In genomic region chr11:63804259-63804658, GRCh38 we compare ENCODE assay signal across 19 cellular contexts. TPM values are rescaled to one million over a fixed set of nuclear protein-coding genes. Genes with fewer than 3 reads are reported as not detected.
DNase-seq lines count a peak whose midpoint lies in the region; ATAC-seq and TF ChIP-seq lines count a peak whose summit lies in the region.
"Had no signal": no experiment of that assay in that cellular context is flagged by ENCODE, and none has a peak within 500 bp of the region (broad histone marks: within the 10 kb centered on the region; RNA-seq: fewer than 3 reads in every experiment).

No MANE protein-coding gene starts in this region.

- no peaks in the 10 kb centered on the region for H3K36me3 Mint-ChIP-seq in activated T-cell treated with anti-CD3 and anti-CD28 coated beads, Interleukin-2, amount 50 U/mL, for 4 hours (ENCODE audit: insufficient read depth)
- H3K36me3 Mint-ChIP-seq: stimulated activated effector memory CD8-positive, alpha-beta T cell treated with anti-CD3 and anti-CD28 coated beads, Interleukin-12 subunit alpha, Interleukin-12 subunit beta, amount 100 ng/mL, for 72 hours; T-cell had no signal

- no CpG with 5 or more reads among the region's 6 CpGs for WGBS in trophoblast cell (ENCODE audit: extremely low coverage, insufficient coverage, insufficient read length)

- TF ChIP-seq CTCF in PC-3 (conservative IDR thresholded peaks at IDR 0.05; ENCODE audit: low read depth, low read length) (no peak), left ventricle myocardium inferior (IDR thresholded peaks at IDR 0.05; ENCODE audit: borderline replicate concordance) (no peak)

- H2BK12ac ChIP-seq in trophoblast cell (ENCODE audit: low read length): no peak overlapping the region

- H2AFZ ChIP-seq in PC-3 (ENCODE audit: low read length) (peak overlapping the region; percentile 9; the same call in 1 of the 2 replicates), trophoblast cell (ENCODE audit: insufficient read depth, low read length, poor library complexity) (no peak overlapping the region)
- H2AFZ ChIP-seq: neural progenitor cell had no signal

- intact Hi-C loops in PC-3 (cut with micrococcal nuclease): no loop called here
- intact Hi-C loops in left ventricle myocardium inferior (cut with micrococcal nuclease): no loop called here

- no peak overlapping the region for H3K4ac ChIP-seq in trophoblast cell (ENCODE audit: low read depth, low read length)

- H3K23ac ChIP-seq in trophoblast cell (ENCODE audit: low read length): no peak overlapping the region

- H3K18ac ChIP-seq in trophoblast cell (ENCODE audit: low read length): no peak overlapping the region

- H2AK5ac ChIP-seq in trophoblast cell (ENCODE audit: low read length): no peak overlapping the region

- H2BK120ac ChIP-seq in trophoblast cell (ENCODE audit: insufficient read depth, low read length, poor library complexity): no peak overlapping the region

- H3K9me3 ChIP-seq in PC-3 (ENCODE audit: low read length): no peaks in the 10 kb centered on the region
- H3K9me3 ChIP-seq in trophoblast cell (ENCODE audit: insufficient read depth, low read depth, low read length): no peaks in the 10 kb centered on the region
- no peaks in the 10 kb centered on the region for H3K9me3 ChIP-seq in left ventricle myocardium inferior (replicated peaks)

- H4K20me1 ChIP-seq in PC-3 (ENCODE audit: low read length): no peaks in the 10 kb centered on the region

- H3K4me2 ChIP-seq in PC-3 (ENCODE audit: low read length): peak overlapping the region; percentile 58
- H3K4me2 ChIP-seq in trophoblast cell (ENCODE audit: low read length): no peak overlapping the region
- H3K4me2 ChIP-seq: neural progenitor cell had no signal

- H3K4me3 ChIP-seq in PC-3 (ENCODE audit: low read length) (no peak overlapping the region), trophoblast cell (ENCODE audit: low read depth, low read length) (no peak overlapping the region), left ventricle myocardium inferior (no peak overlapping the region)
- H3K4me3 ChIP-seq: neural progenitor cell had no signal

- H3K36me3 ChIP-seq in PC-3 (ENCODE audit: low read depth, low read length) (no peaks in the 10 kb centered on the region), trophoblast cell (ENCODE audit: control insufficient read depth in 1 of 2, insufficient read depth in 2 of 2, low read length in 2 of 2) (no peaks in the 10 kb centered on the region), left ventricle myocardium inferior (no peaks in the 10 kb centered on the region)
- H3K36me3 ChIP-seq: neural progenitor cell had no signal

- no peak overlapping the region for H4K8ac ChIP-seq in trophoblast cell (ENCODE audit: low read depth, low read length)

- H4K12ac ChIP-seq in trophoblast cell (ENCODE audit: low read depth, low read length): no peak overlapping the region

- H4K91ac ChIP-seq in trophoblast cell (ENCODE audit: low read depth, low read length): no peak overlapping the region

- H3K27ac ChIP-seq in PC-3 (ENCODE audit: low read length): peak overlapping the region; percentile 85
- H3K27ac ChIP-seq in epithelial cell of prostate: peak overlapping the region; percentile 57
- no peak overlapping the region for H3K27ac ChIP-seq in trophoblast cell (ENCODE audit: low read depth, low read length)
- no peak overlapping the region for H3K27ac ChIP-seq in left ventricle myocardium inferior (replicated peaks)
- H3K27ac ChIP-seq: neural progenitor cell had no signal

- H3K9me2 ChIP-seq in PC-3 (replicated peaks; ENCODE audit: low read length): no peaks in the 10 kb centered on the region

- H3K27me3 ChIP-seq in PC-3 (ENCODE audit: low read length) (no peaks in the 10 kb centered on the region), trophoblast cell (ENCODE audit: insufficient read depth, low read length) (no peaks in the 10 kb centered on the region), left ventricle myocardium inferior (ENCODE audit: low read depth) (no peaks in the 10 kb centered on the region)
- H3K27me3 ChIP-seq: neural progenitor cell had no signal

- H3K4me1 ChIP-seq in PC-3 (ENCODE audit: insufficient read depth, low read length) (peaks cover 32% of the 10 kb centered on the region), trophoblast cell (ENCODE audit: control insufficient read depth in 1 of 2, insufficient read depth in 2 of 2, low read length in 2 of 2) (peaks cover 14 to 28% of the 10 kb centered on the region in 2 experiments), left ventricle myocardium inferior (peaks cover 19% of the 10 kb centered on the region)
- H3K4me1 ChIP-seq: neural progenitor cell had no signal

- H2BK5ac ChIP-seq in trophoblast cell (ENCODE audit: low read depth, low read length, poor library complexity): no peak overlapping the region

- H3K14ac ChIP-seq in trophoblast cell (ENCODE audit: low read length): no peak overlapping the region

- H3F3A ChIP-seq in PC-3 (ENCODE audit: low read length, unreplicated experiment): no peaks in the 10 kb centered on the region

- POLR2A ChIA-PET in PC-3 (lab: Charles Lee; ENCODE audit: unreplicated experiment): interaction anchor here (0.6 kb wide), 1 partner anchor 164 kb away, joined by 3 read pairs; no protein-coding TSS in a partner anchor

- H3K9ac ChIP-seq in PC-3 (ENCODE audit: low read length): no peak overlapping the region
- H3K9ac ChIP-seq in trophoblast cell (ENCODE audit: low read length): no peak overlapping the region
- H3K9ac ChIP-seq: neural progenitor cell had no signal

- peak; percentile 86 for ATAC-seq in PC-3
- no peak for ATAC-seq in activated T-cell treated with anti-CD3 and anti-CD28 coated beads, Interleukin-2, amount 50 U/mL, for 4 hours
- ATAC-seq: activated CD8-positive, alpha-beta T cell treated with anti-CD3 and anti-CD28 coated beads, Interleukin-2, amount 10 ng/mL, durations not matched to agents 7 days and 5 days; stimulated activated effector memory CD8-positive, alpha-beta T cell treated with anti-CD3 and anti-CD28 coated beads, Interleukin-12 subunit alpha, Interleukin-12 subunit beta, amount 100 ng/mL, for 72 hours; T-cell had no signal

- CTCF ChIA-PET in PC-3 (lab: Charles Lee): no interaction called here

- H3K4me1 Mint-ChIP-seq in activated T-cell treated with anti-CD3 and anti-CD28 coated beads, Interleukin-2, amount 50 U/mL, for 4 hours (ENCODE audit: low read depth): no peaks in the 10 kb centered on the region
- H3K4me1 Mint-ChIP-seq: activated B cell treated with CpG ODN at 0.5 μM for 24 hours; stimulated activated effector memory CD8-positive, alpha-beta T cell treated with anti-CD3 and anti-CD28 coated beads, Interleukin-12 subunit alpha, Interleukin-12 subunit beta, amount 100 ng/mL, for 72 hours; T-cell had no signal

- H3K79me1 ChIP-seq in trophoblast cell (ENCODE audit: low read length): peaks cover 10% of the 10 kb centered on the region

- no peaks in the 10 kb centered on the region for H3K9me3 Mint-ChIP-seq in activated T-cell treated with anti-CD3 and anti-CD28 coated beads, Interleukin-2, amount 50 U/mL, for 4 hours
- H3K9me3 Mint-ChIP-seq: activated B cell treated with CpG ODN at 0.5 μM for 24 hours; neural progenitor cell; stimulated activated effector memory CD8-positive, alpha-beta T cell treated with anti-CD3 and anti-CD28 coated beads, Interleukin-12 subunit alpha, Interleukin-12 subunit beta, amount 100 ng/mL, for 72 hours; T-cell had no signal

- BruUV-seq in PC-3 (replicated peaks; lab: Mats Ljungman, UMichigan): no TSS peak

- peak; percentile 73 for DNase-seq in DMS53 (lab: John Stamatoyannopoulos, UW)
- DNase-seq in PC-3: peak; percentile 98
- DNase-seq in epithelial cell of prostate (ENCODE audit: low read depth, low spot score): peak; percentile 88
- peak; percentile 36 to 50 for DNase-seq in trophoblast cell
- no peak for DNase-seq in NCI-H146 (lab: John Stamatoyannopoulos, UW)
- no peak for DNase-seq in activated T-cell treated with anti-CD3 and anti-CD28 coated beads, Interleukin-2, amount 50 U/mL, for 4 hours
- DNase-seq in left ventricle myocardium inferior: no peak
- DNase-seq in DMS153 treated with DMSO at 0.1 percent for 48 hours (lab: John Stamatoyannopoulos, UW; ENCODE audit: unreplicated experiment): no peak
- DNase-seq: activated B cell treated with CpG ODN at 0.5 μM for 24 hours; activated CD8-positive, alpha-beta T cell treated with anti-CD3 and anti-CD28 coated beads, Interleukin-2, amount 10 ng/mL, durations not matched to agents 7 days and 5 days; C1 segment of cervical spinal cord; DMS153; effector memory CD4-positive, alpha-beta T cell; Kasumi-1; NCI-H1417 treated with DMSO at 0.1 percent for 48 hours; stimulated activated CD4-positive, alpha-beta T cell treated with anti-CD3 and anti-CD28 coated beads, Interleukin-15, amount 100 ng/mL, for 24 hours; T-cell had no signal

- H3K79me2 ChIP-seq in PC-3 (ENCODE audit: low read length): no peaks in the 10 kb centered on the region
- no peaks in the 10 kb centered on the region for H3K79me2 ChIP-seq in trophoblast cell (ENCODE audit: control insufficient read depth, insufficient read depth, low read length, poor library complexity)

- peaks cover under 1% of the 10 kb centered on the region for H3K27me3 Mint-ChIP-seq in activated T-cell treated with anti-CD3 and anti-CD28 coated beads, Interleukin-2, amount 50 U/mL, for 4 hours (ENCODE audit: low read depth)
- H3K27me3 Mint-ChIP-seq: activated B cell treated with CpG ODN at 0.5 μM for 24 hours had no signal

- no peak overlapping the region for H3K4me3 Mint-ChIP-seq in activated T-cell treated with anti-CD3 and anti-CD28 coated beads, Interleukin-2, amount 50 U/mL, for 4 hours
- H3K4me3 Mint-ChIP-seq: activated B cell treated with CpG ODN at 0.5 μM for 24 hours; activated CD8-positive, alpha-beta T cell treated with anti-CD3 and anti-CD28 coated beads, Interleukin-2, amount 10 ng/mL, durations not matched to agents 7 days and 5 days; neural progenitor cell; stimulated activated effector memory CD8-positive, alpha-beta T cell treated with anti-CD3 and anti-CD28 coated beads, Interleukin-12 subunit alpha, Interleukin-12 subunit beta, amount 100 ng/mL, for 72 hours; T-cell had no signal

RNA-seq across cellular contexts. Expression of gene SPINDOC, which starts 9.0 kb away (rescaled TPM):
- total RNA-seq in PC-3 (2014; rRNA removed) (61.5 and 67.2 TPM in 2 replicates), left ventricle myocardium inferior (14.0 TPM)
- polyA plus RNA-seq in trophoblast cell (2013): 47.1 and 48.8 TPM in 2 replicates
- total RNA-seq in activated T-cell treated with anti-CD3 and anti-CD28 coated beads, Interleukin-2, amount 50 U/mL, for 4 hours: 10 to 100 TPM; 24.0 to 28.9 (median 24.5) TPM

RNA-seq across cellular contexts. Expression of gene MARK2, which starts 34.7 kb away (rescaled TPM):
- total RNA-seq in PC-3 (2014; rRNA removed) (60.1 and 66.5 TPM in 2 replicates), left ventricle myocardium inferior (36.6 TPM)
- polyA plus RNA-seq in trophoblast cell (2013): 67.3 and 70.2 TPM in 2 replicates
- total RNA-seq in activated T-cell treated with anti-CD3 and anti-CD28 coated beads, Interleukin-2, amount 50 U/mL, for 4 hours: 10 to 100 TPM; 32.6 to 33.6 (median 33.4) TPM

RNA-seq across cellular contexts. Expression of gene ZFTA, which starts 35.7 kb away (rescaled TPM):
- total RNA-seq in PC-3 (2014; rRNA removed): 15.1 and 29.5 TPM in 2 replicates
- 15.5 and 15.8 TPM in 2 replicates for polyA plus RNA-seq in trophoblast cell (2013)
- 1 to 10 TPM; 6.3 to 8.6 (median 7.8) TPM for total RNA-seq in activated T-cell treated with anti-CD3 and anti-CD28 coated beads, Interleukin-2, amount 50 U/mL, for 4 hours
- 11.5 TPM for total RNA-seq in left ventricle myocardium inferior

Comparison
In these comparisons a context has a peak if more than half of its experiments do, and no peak if none do; other contexts are left out.
1. DNase-seq: peak in DMS53 (single experiment), PC-3 (single experiment), epithelial cell of prostate (single experiment) and trophoblast cell (2 of 2); none in NCI-H146 (single experiment), activated T-cell treated with anti-CD3 and anti-CD28 coated beads, Interleukin-2, amount 50 U/mL, for 4 hours (single experiment), left ventricle myocardium inferior (single experiment) and DMS153 treated with DMSO at 0.1 percent for 48 hours (single experiment).
2. H3K27ac ChIP-seq: peak in PC-3 (single experiment) and epithelial cell of prostate (single experiment); none in trophoblast cell (single experiment) and left ventricle myocardium inferior (single experiment).